In genomic region chr11:96095884-96096301, GRCh38 we compare ENCODE assay signal across 16 cellular contexts.
A peak's percentile ranks its signal among the peaks of the same experiment; 100 is the strongest.
DNase-seq lines count a peak whose midpoint lies in the region; ATAC-seq and TF ChIP-seq lines count a peak whose summit lies in the region.
"Had no signal": no experiment of that assay in that cellular context is flagged by ENCODE, and none has a peak within 500 bp of the region (broad histone marks: within the 10 kb centered on the region; RNA-seq: fewer than 3 reads in every experiment).

No MANE protein-coding gene starts in this region.

- peak overlapping the region; percentile 42 for H3K27ac Mint-ChIP-seq in CD8-positive, alpha-beta T cell
- H3K27ac Mint-ChIP-seq in nephron progenitor cell: peak overlapping the region; percentile 43
- no peak overlapping the region for H3K27ac Mint-ChIP-seq in natural killer cell treated with Interleukin-12 subunit alpha and Interleukin-12 subunit beta and Interleukin-15 and Interleukin-18, amount 100 ng/mL, for 72 hours
- peak overlapping the region in 3 of 7 donors; percentile 42 to 72 (median 69) for H3K27ac Mint-ChIP-seq in CD4-positive, alpha-beta memory T cell
- H3K27ac Mint-ChIP-seq: activated CD4-positive, alpha-beta T cell treated with anti-CD3 and anti-CD28 coated beads, Interleukin-2, amount 10 ng/mL, durations not matched to agents 7 days and 5 days; activated T-helper 2 cell treated with anti-CD3 and anti-CD28 coated beads, Interferon-gamma antibody, Interleukin-2, Interleukin-4, amounts not matched to agents 10 μg/mL and 5 μg/mL and 100 μg/mL, durations not matched to agents 14 hours and 24 hours and 36 hours had no signal

- H3K9me3 Mint-ChIP-seq in CD8-positive, alpha-beta T cell: no peaks in the 10 kb centered on the region
- H3K9me3 Mint-ChIP-seq in nephron progenitor cell: no peaks in the 10 kb centered on the region
- no peaks in the 10 kb centered on the region for H3K9me3 Mint-ChIP-seq in natural killer cell treated with Interleukin-12 subunit alpha and Interleukin-12 subunit beta and Interleukin-15 and Interleukin-18, amount 100 ng/mL, for 72 hours
- no peaks in the 10 kb centered on the region for H3K9me3 Mint-ChIP-seq in CD4-positive, alpha-beta memory T cell
- H3K9me3 Mint-ChIP-seq: activated CD4-positive, alpha-beta T cell treated with anti-CD3 and anti-CD28 coated beads, Interleukin-2, amount 10 ng/mL, durations not matched to agents 7 days and 5 days; activated T-helper 2 cell treated with anti-CD3 and anti-CD28 coated beads, Interferon-gamma antibody, Interleukin-2, Interleukin-4, amounts not matched to agents 10 μg/mL and 5 μg/mL and 100 μg/mL, durations not matched to agents 14 hours and 24 hours and 36 hours had no signal

- no peaks in the 10 kb centered on the region for H3K27me3 Mint-ChIP-seq in CD8-positive, alpha-beta T cell (ENCODE audit: low read depth)
- peaks cover 3% of the 10 kb centered on the region for H3K27me3 Mint-ChIP-seq in nephron progenitor cell (ENCODE audit: low read depth, poor library complexity)
- no peaks in the 10 kb centered on the region for H3K27me3 Mint-ChIP-seq in natural killer cell treated with Interleukin-12 subunit alpha and Interleukin-12 subunit beta and Interleukin-15 and Interleukin-18, amount 100 ng/mL, for 72 hours
- no peaks in the 10 kb centered on the region for H3K27me3 Mint-ChIP-seq in CD4-positive, alpha-beta memory T cell
- H3K27me3 Mint-ChIP-seq: activated CD4-positive, alpha-beta T cell treated with anti-CD3 and anti-CD28 coated beads, Interleukin-2, amount 10 ng/mL, durations not matched to agents 7 days and 5 days had no signal

- peaks cover 81% of the 10 kb centered on the region for H3K4me1 Mint-ChIP-seq in CD8-positive, alpha-beta T cell (ENCODE audit: low read depth)
- H3K4me1 Mint-ChIP-seq in nephron progenitor cell: peaks cover 54% of the 10 kb centered on the region
- H3K4me1 Mint-ChIP-seq in natural killer cell treated with Interleukin-12 subunit alpha and Interleukin-12 subunit beta and Interleukin-15 and Interleukin-18, amount 100 ng/mL, for 72 hours (ENCODE audit: low read depth in 2 of 2): peaks cover 9 to 16% of the 10 kb centered on the region in 2 donors
- H3K4me1 Mint-ChIP-seq in CD4-positive, alpha-beta memory T cell: peaks cover 37 to 85% (median 57%) of the 10 kb centered on the region in 4 donors

- no peak overlapping the region for H3K4me3 ChIP-seq in CD8-positive, alpha-beta T cell (ENCODE audit: low read depth, low read length)
- H3K4me3 ChIP-seq in CD4-positive, alpha-beta memory T cell (ENCODE audit: low read length in 2 of 2): no peak overlapping the region
- H3K4me3 ChIP-seq: vagina had no signal

- H3K9me3 ChIP-seq in CD8-positive, alpha-beta T cell (ENCODE audit: low read length): no peaks in the 10 kb centered on the region
- no peaks in the 10 kb centered on the region for H3K9me3 ChIP-seq in CD4-positive, alpha-beta memory T cell (ENCODE audit: control insufficient read depth in 1 of 2, low read length in 2 of 2)
- H3K9me3 ChIP-seq: vagina had no signal

- intact Hi-C loops in CD8-positive, alpha-beta T cell (cut with DNase I, micrococcal nuclease): loop anchor here in 1 of 2 experiments (5.0 kb wide), 1 partner anchor 41 kb away; no protein-coding TSS in a partner anchor
- intact Hi-C loops in CD4-positive, alpha-beta memory T cell (cut with micrococcal nuclease): no loop called here

- CTCF ChIA-PET in CD8-positive, alpha-beta T cell (lab: Charles Lee): interaction anchor here (0.7 to 1.2 kb wide), 2 partner anchors 246 to 248 kb away, joined by 3 read pairs; no protein-coding TSS in a partner anchor
- CTCF ChIA-PET in CD4-positive, alpha-beta memory T cell (lab: Charles Lee; ENCODE audit: partially characterized antibody): interaction anchor here (1.1 to 11.3 kb wide), 2 partner anchors 13 to 245 kb away, joined by 3 to 176 read pairs; partner anchors contain the start of gene MAML2

- peaks cover 5% of the 10 kb centered on the region for H3K4me1 ChIP-seq in CD8-positive, alpha-beta T cell (ENCODE audit: insufficient read depth, low read length)
- peaks cover 32% of the 10 kb centered on the region for H3K4me1 ChIP-seq in CD4-positive, alpha-beta memory T cell (ENCODE audit: insufficient read depth, low read length)

- TF ChIP-seq EP300 in Ishikawa (IDR thresholded peaks at IDR 0.05; ENCODE audit: borderline replicate concordance): peak; percentile 83

- no peak for DNase-seq in CD8-positive, alpha-beta T cell
- DNase-seq in epithelial cell of prostate (ENCODE audit: low read depth, low spot score) (peak; percentile 40), nephron progenitor cell (no peak), nucleus accumbens (lab: John Stamatoyannopoulos, UW) (no peak)
- DNase-seq in activated CD4-positive, alpha-beta T cell treated with anti-CD3 and anti-CD28 coated beads, Interleukin-2, amount 50 U/mL, for 4 hours: no peak
- DNase-seq in natural killer cell treated with Interleukin-12 subunit alpha and Interleukin-12 subunit beta and Interleukin-15 and Interleukin-18, amount 100 ng/mL, for 72 hours (ENCODE audit: low spot score): no peak
- DNase-seq in CD4-positive, alpha-beta memory T cell: no peak
- DNase-seq: activated CD4-positive, alpha-beta T cell treated with anti-CD3 and anti-CD28 coated beads, Interleukin-2, amount 10 ng/mL, durations not matched to agents 7 days and 5 days; glutamatergic neuron; NCI-H1092; NCI-H510A; occipital lobe; T-helper 2 cell had no signal

- peaks cover 16% of the 10 kb centered on the region for H3K36me3 ChIP-seq in CD8-positive, alpha-beta T cell (ENCODE audit: insufficient read depth, low read length)
- peaks cover 2% of the 10 kb centered on the region for H3K36me3 ChIP-seq in CD4-positive, alpha-beta memory T cell (ENCODE audit: insufficient read depth, low read length)

- no peaks in the 10 kb centered on the region for H3K27me3 ChIP-seq in CD8-positive, alpha-beta T cell (ENCODE audit: insufficient read depth, low read length)
- no peaks in the 10 kb centered on the region for H3K27me3 ChIP-seq in CD4-positive, alpha-beta memory T cell (ENCODE audit: insufficient read depth, low read length)
- H3K27me3 ChIP-seq: vagina had no signal

- no peak overlapping the region for H3K27ac ChIP-seq in CD8-positive, alpha-beta T cell (ENCODE audit: low read depth, low read length)
- peak overlapping the region; percentile 63 for H3K27ac ChIP-seq in epithelial cell of prostate
- H3K27ac ChIP-seq in CD4-positive, alpha-beta memory T cell (ENCODE audit: low read depth, low read length): no peak overlapping the region
- H3K27ac ChIP-seq: vagina had no signal

- no peak for ATAC-seq in CD8-positive, alpha-beta T cell
- ATAC-seq in natural killer cell treated with Interleukin-12 subunit alpha and Interleukin-12 subunit beta and Interleukin-15 and Interleukin-18, amount 100 ng/mL, for 72 hours: no peak

- peaks cover 50% of the 10 kb centered on the region for H3K36me3 Mint-ChIP-seq in CD8-positive, alpha-beta T cell
- H3K36me3 Mint-ChIP-seq in nephron progenitor cell (ENCODE audit: low read depth): peaks cover 20% of the 10 kb centered on the region
- H3K36me3 Mint-ChIP-seq in natural killer cell treated with Interleukin-12 subunit alpha and Interleukin-12 subunit beta and Interleukin-15 and Interleukin-18, amount 100 ng/mL, for 72 hours: peaks cover 5% of the 10 kb centered on the region
- peaks cover 18 to 19% of the 10 kb centered on the region in 2 donors for H3K36me3 Mint-ChIP-seq in CD4-positive, alpha-beta memory T cell

- no peak for TF ChIP-seq CTCF in CD8-positive, alpha-beta T cell (IDR thresholded peaks at IDR 0.05)
- TF ChIP-seq CTCF in nephron progenitor cell (IDR thresholded peaks at IDR 0.05): no peak

- no peak overlapping the region for H3K4me3 Mint-ChIP-seq in CD8-positive, alpha-beta T cell
- H3K4me3 Mint-ChIP-seq in nephron progenitor cell: no peak overlapping the region
- H3K4me3 Mint-ChIP-seq in natural killer cell treated with Interleukin-12 subunit alpha and Interleukin-12 subunit beta and Interleukin-15 and Interleukin-18, amount 100 ng/mL, for 72 hours: no peak overlapping the region
- H3K4me3 Mint-ChIP-seq in CD4-positive, alpha-beta memory T cell: no peak overlapping the region
- H3K4me3 Mint-ChIP-seq: activated CD4-positive, alpha-beta T cell treated with anti-CD3 and anti-CD28 coated beads, Interleukin-2, amount 10 ng/mL, durations not matched to agents 7 days and 5 days had no signal

- peak; percentile 16; the same call in 1 of the 2 replicates for TF ChIP-seq RAD21 in Ishikawa (IDR thresholded peaks at IDR 0.05; ENCODE audit: low read depth)

- POLR2A ChIA-PET in CD8-positive, alpha-beta T cell (lab: Charles Lee): interaction anchor here (0.9 to 1.2 kb wide), 3 partner anchors 8 to 246 kb away, joined by 3 read pairs; no protein-coding TSS in a partner anchor
- POLR2A ChIA-PET in CD4-positive, alpha-beta memory T cell (lab: Charles Lee; ENCODE audit: partially characterized antibody): interaction anchor here (0.8 kb wide), 1 partner anchor 247 kb away, joined by 3 read pairs; the partner anchor contains the start of gene MAML2

TF ChIP-seq in Ishikawa, 13 proteins besides CTCF, POLR2A, EP300 and RAD21 (continues in another document):
- TF ChIP-seq YY1 (IDR thresholded peaks at IDR 0.05; ENCODE audit: low read depth) (peak; percentile 68; the same call in 1 of the 2 replicates), CEBPB (IDR thresholded peaks at IDR 0.05) (peak; percentile 84), MAX (IDR thresholded peaks at IDR 0.05) (peak; percentile 58), USF1 (IDR thresholded peaks at IDR 0.05) (no peak), CREB1 (IDR thresholded peaks at IDR 0.05; ENCODE audit: low read depth) (no peak), TEAD4 (IDR thresholded peaks at IDR 0.05) (peak; percentile 89), TAF1 (IDR thresholded peaks at IDR 0.05; ENCODE audit: low read depth) (no peak), NFIC (IDR thresholded peaks at IDR 0.05) (peak; percentile 58; the same call in 1 of the 2 replicates), ZBTB7A (IDR thresholded peaks at IDR 0.05; ENCODE audit: low read depth) (no peak), TCF12 (IDR thresholded peaks at IDR 0.05; ENCODE audit: low read depth) (peak; percentile 86)

Comparison
In these comparisons a context has a peak if more than half of its experiments do, and no peak if none do; other contexts are left out.
1. H3K27ac Mint-ChIP-seq: peak in CD8-positive, alpha-beta T cell (single experiment) and nephron progenitor cell (single experiment); none in natural killer cell treated with Interleukin-12 subunit alpha and Interleukin-12 subunit beta and Interleukin-15 and Interleukin-18, amount 100 ng/mL, for 72 hours (0 of 2).